8 cellular contexts compared by ENCODE assay signal in genomic region chrX:20127440-20127839, GRCh38. TPM values are rescaled to one million over a fixed set of nuclear protein-coding genes. Genes with fewer than 3 reads are reported as not detected.
DNase-seq lines count a peak whose midpoint lies in the region; ATAC-seq, FAIRE-seq and TF ChIP-seq lines count a peak whose summit lies in the region.
"Not testable (repeated sequence)": the region's sequence is repeated elsewhere in the genome, so short reads cannot be mapped to it uniquely, and the experiment has no call there.

No MANE protein-coding gene starts in this region.

- not testable (repeated sequence) for H3K4me1 ChIP-seq in CD4-positive, alpha-beta memory T cell (ENCODE audit: insufficient read depth, low read length); K562 (replicated peaks in 1 of 2; ENCODE audit: control insufficient read depth in 2 of 2, insufficient read depth in 2 of 2, low read length in 2 of 2); right lobe of liver

- not testable (repeated sequence) for H2AFZ ChIP-seq in K562 (ENCODE audit: low read depth, low read length)

- not testable (repeated sequence) for TF ChIP-seq POLR2A in K562 (conservative IDR thresholded peaks at IDR 0.05); right lobe of liver (IDR thresholded peaks at IDR 0.05)

- not testable (repeated sequence) for H3K9me1 ChIP-seq in K562 (ENCODE audit: control insufficient read depth, insufficient read depth, low read length)

- TF ChIP-seq EP300 in K562 (IDR thresholded peaks at IDR 0.05; ENCODE audit: low read length): not testable (repeated sequence)

- not testable (repeated sequence) for TF ChIP-seq RAD21 in K562 (CRISPR knock-in tag; conservative IDR thresholded peaks at IDR 0.05 in 1 of 2, IDR thresholded peaks at IDR 0.05 in 1 of 2)

- CTCF ChIA-PET in CD4-positive, alpha-beta memory T cell (lab: Charles Lee; ENCODE audit: partially characterized antibody); K562 (lab: Yijun Ruan, JAX; ENCODE audit: low intra/inter-chr PET ratio): not testable (repeated sequence)

- POLR2A ChIA-PET in CD4-positive, alpha-beta memory T cell (lab: Charles Lee; ENCODE audit: partially characterized antibody); K562 (lab: Yijun Ruan, JAX): not testable (repeated sequence)

- not testable (repeated sequence) for H4K20me1 ChIP-seq in K562 (replicated peaks; ENCODE audit: control insufficient read depth, insufficient read depth, low read length)

- not testable (repeated sequence) for H3K27ac ChIP-seq in CD4-positive, alpha-beta memory T cell (ENCODE audit: low read depth, low read length); K562 (ENCODE audit: extremely low read depth, low read depth, low read length); right lobe of liver

- not testable (repeated sequence) for H3K4me3 ChIP-seq in CD4-positive, alpha-beta memory T cell (ENCODE audit: low read length in 2 of 2); K562; fibroblast of mammary gland (ENCODE audit: control insufficient read depth, low read depth, low read length); right lobe of liver

- 8% methylated on average over 3 of the region's 3 CpGs for WGBS in K562 (ENCODE audit: insufficient coverage, low coverage, missing lambda C conversion rate)
- WGBS in right lobe of liver (ENCODE audit: insufficient coverage, low coverage, low lambda C conversion rate, missing lambda C conversion rate): 2% methylated on average over 3 of the region's 3 CpGs

- not testable (repeated sequence) for H3K4me1 Mint-ChIP-seq in CD4-positive, alpha-beta memory T cell; stimulated activated naive B cell treated with anti-CD40 and anti-IgM and Interleukin-4, amounts not matched to agents 10 μg/mL and 1 μg/mL and 100 μg/mL, for 72 hours

- TSS peak; percentile 25 for BruUV-seq in K562 (replicated peaks; lab: Mats Ljungman, UMichigan)

- not testable (repeated sequence) for H3K4me2 ChIP-seq in K562 (ENCODE audit: insufficient read depth, low read length)

- H3K9me3 Mint-ChIP-seq in CD4-positive, alpha-beta memory T cell; stimulated activated naive B cell treated with anti-CD40 and anti-IgM and Interleukin-4, amounts not matched to agents 10 μg/mL and 1 μg/mL and 100 μg/mL, for 72 hours: not testable (repeated sequence)

- peak; percentile 94 for FAIRE-seq in K562 (lab: Jason Lieb, UNC)

- in situ Hi-C loops in K562 (cut with MboI): not testable (repeated sequence)

- H3K4me3 Mint-ChIP-seq in CD4-positive, alpha-beta memory T cell; stimulated activated naive B cell treated with anti-CD40 and anti-IgM and Interleukin-4, amounts not matched to agents 10 μg/mL and 1 μg/mL and 100 μg/mL, for 72 hours: not testable (repeated sequence)

- not testable (repeated sequence) for H3K9ac ChIP-seq in K562 (ENCODE audit: insufficient read depth in 1 of 2, low read depth in 2 of 2, low read length in 2 of 2)

- not testable (repeated sequence) for H3K27ac Mint-ChIP-seq in CD4-positive, alpha-beta memory T cell; stimulated activated naive B cell treated with anti-CD40 and anti-IgM and Interleukin-4, amounts not matched to agents 10 μg/mL and 1 μg/mL and 100 μg/mL, for 72 hours

- not testable (repeated sequence) for H3K36me3 ChIP-seq in CD4-positive, alpha-beta memory T cell (ENCODE audit: insufficient read depth, low read length)
- H3K36me3 ChIP-seq in K562 (ENCODE audit: control insufficient read depth, insufficient read depth, low read length): peaks cover 52% of the 10 kb centered on the region
- peaks cover 0 to 44% (median 17%) of the 10 kb centered on the region in 4 donors for H3K36me3 ChIP-seq in right lobe of liver

- not testable (repeated sequence) for H3K27me3 ChIP-seq in CD4-positive, alpha-beta memory T cell (ENCODE audit: insufficient read depth, low read length); K562 (ENCODE audit: control insufficient read depth in 2 of 2, insufficient read depth in 2 of 2, low read length in 2 of 2); right lobe of liver

- ATAC-seq in GM19351 (IDR thresholded peaks at IDR 0.05; ENCODE audit: unreplicated experiment) (peak; percentile 54), HG02852 (IDR thresholded peaks at IDR 0.05; ENCODE audit: unreplicated experiment) (peak; percentile 54), K562 (peak; percentile 69), right lobe of liver (peak; percentile 65 to 79 (median 74))
- ATAC-seq in stimulated activated naive B cell treated with anti-CD40 and anti-IgM and Interleukin-4, amounts not matched to agents 10 μg/mL and 1 μg/mL and 100 μg/mL, for 72 hours (replicated peaks): peak; percentile 44 to 78

- peaks cover 20 to 21% of the 10 kb centered on the region in 2 donors for H3K36me3 Mint-ChIP-seq in CD4-positive, alpha-beta memory T cell
- peaks cover 0 to 20% of the 10 kb centered on the region in 2 donors for H3K36me3 Mint-ChIP-seq in stimulated activated naive B cell treated with anti-CD40 and anti-IgM and Interleukin-4, amounts not matched to agents 10 μg/mL and 1 μg/mL and 100 μg/mL, for 72 hours

- H3K9me3 ChIP-seq in CD4-positive, alpha-beta memory T cell (ENCODE audit: control insufficient read depth in 1 of 2, low read length in 2 of 2); K562 (replicated peaks; ENCODE audit: control insufficient read depth, insufficient read depth, low read depth, low read length); right lobe of liver: not testable (repeated sequence)

- TF ChIP-seq CTCF in K562 (IDR thresholded peaks at IDR 0.05 in 2 of 3, conservative IDR thresholded peaks at IDR 0.05 in 1 of 3; ENCODE audit: insufficient read depth in 2 of 3, low read depth in 1 of 3, low read length in 3 of 3) (peak in 1 of 3 experiments; percentile 20; a peak in 1 of 6 replicates), fibroblast of mammary gland (conservative IDR thresholded peaks at IDR 0.05; ENCODE audit: control insufficient read depth, insufficient read depth, low read depth, low read length) (peak; percentile 26), right lobe of liver (IDR thresholded peaks at IDR 0.05) (peak in 3 of 4 donors; percentile 32 to 40 (median 39))

- intact Hi-C loops in CD4-positive, alpha-beta memory T cell (cut with micrococcal nuclease): loop anchor here (10.0 kb wide), 1 partner anchor 753 kb away; no protein-coding TSS in a partner anchor
- intact Hi-C loops in K562 (cut with micrococcal nuclease); right lobe of liver (cut with DNase I): not testable (repeated sequence)

- H3K79me2 ChIP-seq in K562 (ENCODE audit: control insufficient read depth, insufficient read depth, low read length): not testable (repeated sequence)

- peak in 3 of 5 donors; percentile 14 to 32 (median 25) for DNase-seq in CD4-positive, alpha-beta memory T cell
- peak; percentile 18 for DNase-seq in OCI-M1 (lab: John Stamatoyannopoulos, UW)
- DNase-seq in K562 (ENCODE audit: extremely low read depth in 1 of 4, low spot score in 3 of 4); fibroblast of mammary gland (ENCODE audit: low read depth); right lobe of liver; stimulated activated naive B cell treated with anti-CD40 and anti-IgM and Interleukin-4, amounts not matched to agents 10 μg/mL and 1 μg/mL and 100 μg/mL, for 72 hours: not testable (repeated sequence)

- not testable (repeated sequence) for H3K27me3 Mint-ChIP-seq in CD4-positive, alpha-beta memory T cell; stimulated activated naive B cell treated with anti-CD40 and anti-IgM and Interleukin-4, amounts not matched to agents 10 μg/mL and 1 μg/mL and 100 μg/mL, for 72 hours

RNA-seq across cellular contexts. Expression of gene MAP7D2, which starts 10.7 kb away (rescaled TPM):
- total RNA-seq in CD4-positive, alpha-beta memory T cell: under 1 TPM in 1 of 2 experiments, not detected in 1; 0.17 TPM
- under 1 TPM in 1 of 2 donors, not detected in 1; 0.14 TPM for polyA plus RNA-seq in CD4-positive, alpha-beta memory T cell
- total RNA-seq in K562 (2011; cell fraction: chromatin; rRNA removed; ENCODE audit: low replicate concordance): 0.11 TPM in 1 of 2 replicates, not detected in the other
- not detected in 2 replicates for total RNA-seq in K562 (2011; cell fraction: nucleolus; rRNA removed)
- total RNA-seq in K562 (2011; cell fraction: nucleoplasm; rRNA removed): not detected in 2 replicates
- total RNA-seq in K562 (2014; rRNA removed) (not detected in 2 replicates), K562 (2014; rRNA removed; fragmentation: Illumina TruSeq; extraction: Trizol) (0.04 TPM in 1 of 2 replicates, not detected in the other), K562 (2015; rRNA removed; fragmentation: Illumina TruSeq; extraction: Trizol) (0.04 TPM in 1 of 2 replicates, not detected in the other), K562 (2021) (0.07 TPM in 1 of 2 replicates, not detected in the other), right lobe of liver (under 1 TPM in 4 of 6 experiments, not detected in 2; 0.11 to 0.49 (median 0.30) TPM)
- polyA plus RNA-seq in K562 (2011; rRNA removed) (0.04 TPM in 1 of 2 replicates, not detected in the other), K562 (2014; fragmentation: Illumina TruSeq; extraction: Trizol) (0.03 TPM in 1 of 2 replicates, not detected in the other), K562 (2014; fragmentation: Nextera tagmentation; extraction: Ambion mirVana) (under 1 TPM; 0.01 TPM), K562 (2014; rRNA removed) (not detected in 2 replicates)
- polyA plus RNA-seq in K562 (2011; cell fraction: cytosol; rRNA removed): 0.01 and 0.13 TPM in 2 replicates
- polyA plus RNA-seq in K562 (2011; cell fraction: nucleus; rRNA removed): 0.03 and 0.11 TPM in 2 replicates
- polyA plus RNA-seq in K562 (2012): 0.06 and 0.08 TPM in 2 replicates
- polyA minus RNA-seq in K562 (2011; rRNA and poly(A)+ RNA removed): not detected in 2 replicates
- polyA minus RNA-seq in K562 (2011; cell fraction: cytosol; rRNA and poly(A)+ RNA removed): not detected in 2 replicates
- polyA minus RNA-seq in K562 (2011; cell fraction: nucleus; rRNA and poly(A)+ RNA removed): not detected in 2 replicates

RNA-seq across cellular contexts. Expression of gene EIF1AX, which starts 14.2 kb away (rescaled TPM):
- 10 to 100 TPM; 61.1 to 62.4 TPM for total RNA-seq in CD4-positive, alpha-beta memory T cell
- polyA plus RNA-seq in CD4-positive, alpha-beta memory T cell: 100 to 1,000 TPM in 1 of 2 donors, 10 to 100 TPM in 1; 84.9 to 122 TPM
- total RNA-seq in K562 (2011; cell fraction: chromatin; rRNA removed; ENCODE audit: low replicate concordance): 6.3 and 22.1 TPM in 2 replicates
- 4.8 and 5.1 TPM in 2 replicates for total RNA-seq in K562 (2011; cell fraction: nucleolus; rRNA removed)
- total RNA-seq in K562 (2011; cell fraction: nucleoplasm; rRNA removed): 13.7 and 29.4 TPM in 2 replicates
- total RNA-seq in K562 (2014; rRNA removed): 61.1 and 62.5 TPM in 2 replicates
- total RNA-seq in K562 (2014; rRNA removed; fragmentation: Illumina TruSeq; extraction: Trizol): 103 and 132 TPM in 2 replicates
- total RNA-seq in K562 (2015; rRNA removed; fragmentation: Illumina TruSeq; extraction: Trizol): 69.7 and 73.5 TPM in 2 replicates
- 178 and 180 TPM in 2 replicates for total RNA-seq in K562 (2021)
- 77.5 and 129 TPM in 2 replicates for polyA plus RNA-seq in K562 (2011; rRNA removed)
- polyA plus RNA-seq in K562 (2011; cell fraction: cytosol; rRNA removed): 7.7 and 19.4 TPM in 2 replicates
- polyA plus RNA-seq in K562 (2011; cell fraction: nucleus; rRNA removed): 9.0 and 12.6 TPM in 2 replicates
- polyA plus RNA-seq in K562 (2012): 69.2 and 125 TPM in 2 replicates
- 76.1 and 85.8 TPM in 2 replicates for polyA plus RNA-seq in K562 (2014; fragmentation: Illumina TruSeq; extraction: Trizol)
- 10 to 100 TPM; 54.2 to 56.4 TPM for polyA plus RNA-seq in K562 (2014; fragmentation: Nextera tagmentation; extraction: Ambion mirVana)
- 67.2 and 69.1 TPM in 2 replicates for polyA plus RNA-seq in K562 (2014; rRNA removed)
- 84.7 and 114 TPM in 2 replicates for polyA minus RNA-seq in K562 (2011; rRNA and poly(A)+ RNA removed)
- 71.8 and 79.8 TPM in 2 replicates for polyA minus RNA-seq in K562 (2011; cell fraction: cytosol; rRNA and poly(A)+ RNA removed)
- polyA minus RNA-seq in K562 (2011; cell fraction: nucleus; rRNA and poly(A)+ RNA removed): 10.9 and 15.4 TPM in 2 replicates
- 10 to 100 TPM; 31.1 to 71.6 (median 44.4) TPM for total RNA-seq in right lobe of liver
